ENCODE assay signal across 29 cellular contexts in genomic region chr1:163703794-163704193, GRCh38.
"Had no signal": no experiment of that assay in that cellular context is flagged by ENCODE, and none has a peak within 500 bp of the region (broad histone marks: within the 10 kb centered on the region; RNA-seq: fewer than 3 reads in every experiment).

No MANE protein-coding gene starts in this region.

- H3K4me3 ChIP-seq: adrenal gland, body of pancreas, PC-9, SJCRH30 had no signal

- H2AFZ ChIP-seq: PC-9 had no signal

- DNase-seq: activated CD4-positive, alpha-beta T cell treated with anti-CD3 and anti-CD28 coated beads for 36 hours; activated CD4-positive, alpha-beta T cell treated with anti-CD3 and anti-CD28 coated beads, Interleukin-2, amount 10 ng/mL, durations not matched to agents 7 days and 5 days; activated CD4-positive, alpha-beta T cell treated with anti-CD3 and anti-CD28 coated beads, Interleukin-2, amount 50 U/mL, for 48 hours; activated CD8-positive, alpha-beta T cell treated with anti-CD3 and anti-CD28 coated beads, Interleukin-2, amount 10 ng/mL, durations not matched to agents 7 days and 5 days; activated gamma-delta T cell; activated naive CD4-positive, alpha-beta T cell treated with Interleukin-2 at 50 U/mL for 16 hours; activated T-cell treated with anti-CD3 and anti-CD28 coated beads, Interleukin-2, amount 50 U/mL, for 24 hours; adrenal gland; body of pancreas; central memory CD4-positive, alpha-beta T cell; Karpas-422; KBM-7; NCI-H1048; NCI-H1105 treated with DMSO at 0.1 percent for 48 hours; NCI-H1436; NCI-H1694; NCI-H1930; NCI-H2081 treated with DMSO at 0.1 percent for 48 hours; NCI-H226; NCI-H446 treated with DMSO at 0.1 percent for 48 hours; NCI-H69; NK-92 treated with Interleukin-12 subunit alpha and Interleukin-12 subunit beta, amount 100 ng/mL, for 24 hours; PC-9; SHP77; SJCRH30; SK-N-SH had no signal

- H3K4me1 ChIP-seq: adrenal gland, body of pancreas, SJCRH30 had no signal

- H3K36me3 ChIP-seq: adrenal gland, SJCRH30 had no signal

- H3K4me2 ChIP-seq: PC-9, SK-N-SH had no signal

- ATAC-seq: activated CD4-positive, alpha-beta T cell treated with anti-CD3 and anti-CD28 coated beads for 36 hours; activated CD4-positive, CD25-positive, alpha-beta regulatory T cell treated with anti-CD3 and anti-CD28 coated beads, Interleukin-2, amount 50 U/mL, for 24 hours; activated CD8-positive, alpha-beta T cell treated with anti-CD3 and anti-CD28 coated beads, Interleukin-2, amount 10 ng/mL, durations not matched to agents 7 days and 5 days; activated naive CD4-positive, alpha-beta T cell treated with anti-CD3 and anti-CD28 coated beads, Interleukin-2, amount 50 U/mL, for 72 hours; body of pancreas; WTC11 had no signal

- H3K9ac ChIP-seq: SK-N-SH had no signal

- H3K9me3 ChIP-seq: adrenal gland, body of pancreas, SJCRH30, SK-N-SH had no signal

- H3K9me2 ChIP-seq: SK-N-SH had no signal

- H3K27ac ChIP-seq: adrenal gland, body of pancreas, PC-9, SJCRH30 had no signal

- H3K27me3 ChIP-seq: adrenal gland, body of pancreas, SJCRH30 had no signal
